In genomic region chr3:55692958-55693558, GRCh38 we compare ENCODE assay signal across 1 cellular context.
TF ChIP-seq lines count a peak whose summit lies in the region.

No MANE protein-coding gene starts in this region.

TF ChIP-seq in HEK293, 187 proteins besides CTCF, POLR2A, EP300 and RAD21 (continued from another document):
- TF ChIP-seq, protein P1, sequence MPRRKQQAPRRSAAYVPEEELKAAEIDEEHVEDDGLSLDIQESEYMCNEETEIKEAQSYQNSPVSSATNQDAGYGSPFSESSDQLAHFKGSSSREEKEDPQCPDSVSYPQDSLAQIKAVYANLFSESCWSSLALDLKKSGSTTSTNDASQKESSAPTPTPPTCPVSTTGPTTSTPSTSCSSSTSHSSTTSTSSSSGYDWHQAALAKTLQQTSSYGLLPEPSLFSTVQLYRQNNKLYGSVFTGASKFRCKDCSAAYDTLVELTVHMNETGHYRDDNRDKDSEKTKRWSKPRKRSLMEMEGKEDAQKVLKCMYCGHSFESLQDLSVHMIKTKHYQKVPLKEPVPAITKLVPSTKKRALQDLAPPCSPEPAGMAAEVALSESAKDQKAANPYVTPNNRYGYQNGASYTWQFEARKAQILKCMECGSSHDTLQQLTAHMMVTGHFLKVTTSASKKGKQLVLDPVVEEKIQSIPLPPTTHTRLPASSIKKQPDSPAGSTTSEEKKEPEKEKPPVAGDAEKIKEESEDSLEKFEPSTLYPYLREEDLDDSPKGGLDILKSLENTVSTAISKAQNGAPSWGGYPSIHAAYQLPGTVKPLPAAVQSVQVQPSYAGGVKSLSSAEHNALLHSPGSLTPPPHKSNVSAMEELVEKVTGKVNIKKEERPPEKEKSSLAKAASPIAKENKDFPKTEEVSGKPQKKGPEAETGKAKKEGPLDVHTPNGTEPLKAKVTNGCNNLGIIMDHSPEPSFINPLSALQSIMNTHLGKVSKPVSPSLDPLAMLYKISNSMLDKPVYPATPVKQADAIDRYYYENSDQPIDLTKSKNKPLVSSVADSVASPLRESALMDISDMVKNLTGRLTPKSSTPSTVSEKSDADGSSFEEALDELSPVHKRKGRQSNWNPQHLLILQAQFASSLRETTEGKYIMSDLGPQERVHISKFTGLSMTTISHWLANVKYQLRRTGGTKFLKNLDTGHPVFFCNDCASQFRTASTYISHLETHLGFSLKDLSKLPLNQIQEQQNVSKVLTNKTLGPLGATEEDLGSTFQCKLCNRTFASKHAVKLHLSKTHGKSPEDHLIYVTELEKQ (tag by site-specific recombination; IDR thresholded peaks at IDR 0.05; ENCODE audit: borderline replicate concordance), result no peak
- no peak for TF ChIP-seq ZNF548 (tag by site-specific recombination; IDR thresholded peaks at IDR 0.05)
- no peak for TF ChIP-seq ZNF148 (tag by site-specific recombination; IDR thresholded peaks at IDR 0.05; ENCODE audit: borderline replicate concordance)
- TF ChIP-seq YY2 (tag by site-specific recombination; IDR thresholded peaks at IDR 0.05), result no peak
- TF ChIP-seq ZNF433 (tag by site-specific recombination; IDR thresholded peaks at IDR 0.05; ENCODE audit: low read depth), result no peak
- TF ChIP-seq, protein P2, sequence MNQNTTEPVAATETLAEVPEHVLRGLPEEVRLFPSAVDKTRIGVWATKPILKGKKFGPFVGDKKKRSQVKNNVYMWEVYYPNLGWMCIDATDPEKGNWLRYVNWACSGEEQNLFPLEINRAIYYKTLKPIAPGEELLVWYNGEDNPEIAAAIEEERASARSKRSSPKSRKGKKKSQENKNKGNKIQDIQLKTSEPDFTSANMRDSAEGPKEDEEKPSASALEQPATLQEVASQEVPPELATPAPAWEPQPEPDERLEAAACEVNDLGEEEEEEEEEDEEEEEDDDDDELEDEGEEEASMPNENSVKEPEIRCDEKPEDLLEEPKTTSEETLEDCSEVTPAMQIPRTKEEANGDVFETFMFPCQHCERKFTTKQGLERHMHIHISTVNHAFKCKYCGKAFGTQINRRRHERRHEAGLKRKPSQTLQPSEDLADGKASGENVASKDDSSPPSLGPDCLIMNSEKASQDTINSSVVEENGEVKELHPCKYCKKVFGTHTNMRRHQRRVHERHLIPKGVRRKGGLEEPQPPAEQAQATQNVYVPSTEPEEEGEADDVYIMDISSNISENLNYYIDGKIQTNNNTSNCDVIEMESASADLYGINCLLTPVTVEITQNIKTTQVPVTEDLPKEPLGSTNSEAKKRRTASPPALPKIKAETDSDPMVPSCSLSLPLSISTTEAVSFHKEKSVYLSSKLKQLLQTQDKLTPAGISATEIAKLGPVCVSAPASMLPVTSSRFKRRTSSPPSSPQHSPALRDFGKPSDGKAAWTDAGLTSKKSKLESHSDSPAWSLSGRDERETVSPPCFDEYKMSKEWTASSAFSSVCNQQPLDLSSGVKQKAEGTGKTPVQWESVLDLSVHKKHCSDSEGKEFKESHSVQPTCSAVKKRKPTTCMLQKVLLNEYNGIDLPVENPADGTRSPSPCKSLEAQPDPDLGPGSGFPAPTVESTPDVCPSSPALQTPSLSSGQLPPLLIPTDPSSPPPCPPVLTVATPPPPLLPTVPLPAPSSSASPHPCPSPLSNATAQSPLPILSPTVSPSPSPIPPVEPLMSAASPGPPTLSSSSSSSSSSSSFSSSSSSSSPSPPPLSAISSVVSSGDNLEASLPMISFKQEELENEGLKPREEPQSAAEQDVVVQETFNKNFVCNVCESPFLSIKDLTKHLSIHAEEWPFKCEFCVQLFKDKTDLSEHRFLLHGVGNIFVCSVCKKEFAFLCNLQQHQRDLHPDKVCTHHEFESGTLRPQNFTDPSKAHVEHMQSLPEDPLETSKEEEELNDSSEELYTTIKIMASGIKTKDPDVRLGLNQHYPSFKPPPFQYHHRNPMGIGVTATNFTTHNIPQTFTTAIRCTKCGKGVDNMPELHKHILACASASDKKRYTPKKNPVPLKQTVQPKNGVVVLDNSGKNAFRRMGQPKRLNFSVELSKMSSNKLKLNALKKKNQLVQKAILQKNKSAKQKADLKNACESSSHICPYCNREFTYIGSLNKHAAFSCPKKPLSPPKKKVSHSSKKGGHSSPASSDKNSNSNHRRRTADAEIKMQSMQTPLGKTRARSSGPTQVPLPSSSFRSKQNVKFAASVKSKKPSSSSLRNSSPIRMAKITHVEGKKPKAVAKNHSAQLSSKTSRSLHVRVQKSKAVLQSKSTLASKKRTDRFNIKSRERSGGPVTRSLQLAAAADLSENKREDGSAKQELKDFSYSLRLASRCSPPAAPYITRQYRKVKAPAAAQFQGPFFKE (tag by site-specific recombination; IDR thresholded peaks at IDR 0.05; ENCODE audit: borderline replicate concordance), result no peak
- TF ChIP-seq ZNF692 (tag by site-specific recombination; IDR thresholded peaks at IDR 0.05), result 0 out of 2 replicates have a peak, but pooled peaks have one; percentile 27
- TF ChIP-seq ZNF660 (tag by site-specific recombination; IDR thresholded peaks at IDR 0.05), result peak; percentile 100
- no peak for TF ChIP-seq ZNF624 (tag by site-specific recombination; IDR thresholded peaks at IDR 0.05)
- TF ChIP-seq ZNF768 (tag by site-specific recombination; IDR thresholded peaks at IDR 0.05), result no peak
- no peak for TF ChIP-seq HOXD13 (CRISPR knock-in tag; IDR thresholded peaks at IDR 0.05; ENCODE audit: borderline replicate concordance)
